In the genomic region with DNA sequence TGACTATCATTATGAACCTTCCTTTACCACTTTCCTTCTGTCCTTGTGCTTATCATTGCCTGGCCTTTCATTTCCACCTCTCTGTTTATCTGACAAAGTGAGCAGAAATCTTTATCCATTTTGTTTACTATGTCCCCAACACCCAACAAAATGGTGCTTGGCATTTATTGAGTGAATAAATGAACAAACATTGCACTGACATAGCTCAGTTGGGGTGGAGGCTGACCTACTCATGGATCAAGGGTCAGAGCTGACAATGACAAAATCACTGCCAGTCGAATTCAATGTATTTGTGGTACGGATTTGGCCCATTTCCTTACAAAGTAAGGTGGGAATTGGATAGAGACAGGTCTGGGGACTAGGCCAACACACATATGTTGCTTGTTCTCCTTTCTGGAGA, we compare ENCODE assay signal across 7 cellular contexts.
"Had no signal": no experiment of that assay in that cellular context is flagged by ENCODE, and none has a peak within 500 bp of the region (broad histone marks: within the 10 kb centered on the region; RNA-seq: fewer than 3 reads in every experiment).

No MANE protein-coding gene starts in this region.

- ATAC-seq: HCT116 had no signal

- H3K36me3 Mint-ChIP-seq: IgD-negative memory B cell had no signal

- H3K4me3 Mint-ChIP-seq: HFFc6, IgD-negative memory B cell had no signal

- H3K4me1 Mint-ChIP-seq: IgD-negative memory B cell had no signal

- H3K9me3 Mint-ChIP-seq: IgD-negative memory B cell had no signal

- H3K27ac Mint-ChIP-seq: HFFc6, IgD-negative memory B cell had no signal

- DNase-seq: GM23248, GOT3, H7, HFFc6, KBM-7 had no signal
